1 cellular context compared by ENCODE assay signal in the genomic region with DNA sequence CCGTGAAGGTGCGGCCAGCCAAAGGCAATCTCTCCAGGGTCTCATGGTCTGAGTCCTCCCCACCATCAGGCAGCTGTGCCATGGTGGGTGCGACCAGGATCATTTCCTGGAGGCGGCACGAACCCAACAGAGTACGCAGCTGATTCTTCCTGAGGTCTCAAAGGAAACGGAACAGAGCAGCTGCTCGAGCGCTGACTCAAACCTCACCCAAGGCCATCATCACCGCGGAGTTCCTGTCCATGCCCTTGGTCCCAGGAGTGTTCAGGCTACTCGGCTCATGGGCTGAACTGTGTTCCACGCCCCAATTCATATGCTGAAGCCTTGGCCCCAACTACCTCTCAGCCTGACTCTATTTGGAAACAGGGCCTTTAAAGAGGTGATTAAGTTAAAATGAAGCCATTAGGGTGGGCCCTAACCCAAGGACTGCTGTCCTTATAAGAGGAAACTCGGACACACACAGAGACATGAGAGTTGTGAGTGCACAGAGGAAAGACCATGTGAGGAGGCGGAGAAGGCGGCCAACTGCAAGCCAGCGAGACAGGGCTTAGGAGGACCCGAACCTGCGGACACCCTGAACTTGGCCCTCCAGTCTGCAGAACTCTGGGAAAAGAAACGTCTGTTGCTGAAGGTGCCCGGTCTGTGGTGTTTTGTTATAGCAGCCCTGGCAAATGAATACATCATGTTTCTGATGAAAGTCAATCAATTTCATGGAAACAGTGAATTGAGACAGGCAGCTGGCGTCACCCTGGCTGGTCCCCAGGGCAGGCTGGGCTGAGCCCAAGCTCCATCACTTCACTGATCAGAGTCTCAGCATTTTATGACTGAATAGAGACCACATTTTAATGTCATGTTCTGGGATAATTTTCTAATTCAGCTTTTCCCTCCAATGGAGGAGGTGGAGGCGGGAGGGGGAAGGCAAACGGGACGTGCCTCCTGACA.
A peak's percentile ranks its signal among the peaks of the same experiment; 100 is the strongest.
TF ChIP-seq lines count a peak whose summit lies in the region.

No MANE protein-coding gene starts in this region.

TF ChIP-seq in HepG2, 621 proteins besides CTCF, POLR2A, EP300 and RAD21 (continued from another document and continues in another):
- no peak for TF ChIP-seq ZBTB40 (IDR thresholded peaks at IDR 0.05)
- peak; percentile 43; the same call in 1 of the 2 replicates for TF ChIP-seq ZBTB40 (CRISPR knock-in tag; IDR thresholded peaks at IDR 0.05)
- no peak for TF ChIP-seq ONECUT2 (CRISPR knock-in tag; IDR thresholded peaks at IDR 0.05)
- TF ChIP-seq KDM5B (CRISPR knock-in tag; IDR thresholded peaks at IDR 0.05; ENCODE audit: borderline replicate concordance) = no peak
- TF ChIP-seq RCOR2 (CRISPR knock-in tag; IDR thresholded peaks at IDR 0.05) = peak; percentile 82
- no peak for TF ChIP-seq HMGA1 (CRISPR knock-in tag; conservative IDR thresholded peaks at IDR 0.05)
- TF ChIP-seq GATAD2A (CRISPR knock-in tag; IDR thresholded peaks at IDR 0.05) = peak; percentile 84
- TF ChIP-seq FOXA3 (CRISPR knock-in tag; IDR thresholded peaks at IDR 0.05) = peak; percentile 57
- TF ChIP-seq ATF2 (CRISPR knock-in tag; IDR thresholded peaks at IDR 0.05) = 0 out of 2 replicates have a peak, but pooled peaks have one; percentile 16
- peak; percentile 89 for TF ChIP-seq FOSL2 (CRISPR knock-in tag; IDR thresholded peaks at IDR 0.05)
- TF ChIP-seq, protein P1, sequence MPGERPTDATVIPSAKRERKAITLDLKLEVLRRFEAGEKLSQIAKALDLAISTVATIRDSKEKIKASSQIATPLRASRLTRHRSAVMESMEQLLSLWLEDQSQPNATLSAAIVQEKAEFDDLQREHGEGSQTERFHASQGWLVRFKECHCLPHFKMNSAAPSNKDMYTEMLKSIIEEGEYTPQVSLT (CRISPR knock-in tag; IDR thresholded peaks at IDR 0.05; ENCODE audit: borderline replicate concordance, low read depth) = no peak
- no peak for TF ChIP-seq NFIC (IDR thresholded peaks at IDR 0.05; ENCODE audit: low read length)
- TF ChIP-seq, protein P2, sequence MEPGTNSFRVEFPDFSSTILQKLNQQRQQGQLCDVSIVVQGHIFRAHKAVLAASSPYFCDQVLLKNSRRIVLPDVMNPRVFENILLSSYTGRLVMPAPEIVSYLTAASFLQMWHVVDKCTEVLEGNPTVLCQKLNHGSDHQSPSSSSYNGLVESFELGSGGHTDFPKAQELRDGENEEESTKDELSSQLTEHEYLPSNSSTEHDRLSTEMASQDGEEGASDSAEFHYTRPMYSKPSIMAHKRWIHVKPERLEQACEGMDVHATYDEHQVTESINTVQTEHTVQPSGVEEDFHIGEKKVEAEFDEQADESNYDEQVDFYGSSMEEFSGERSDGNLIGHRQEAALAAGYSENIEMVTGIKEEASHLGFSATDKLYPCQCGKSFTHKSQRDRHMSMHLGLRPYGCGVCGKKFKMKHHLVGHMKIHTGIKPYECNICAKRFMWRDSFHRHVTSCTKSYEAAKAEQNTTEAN (CRISPR knock-in tag; conservative IDR thresholded peaks at IDR 0.05) = no peak
- TF ChIP-seq, protein P3, sequence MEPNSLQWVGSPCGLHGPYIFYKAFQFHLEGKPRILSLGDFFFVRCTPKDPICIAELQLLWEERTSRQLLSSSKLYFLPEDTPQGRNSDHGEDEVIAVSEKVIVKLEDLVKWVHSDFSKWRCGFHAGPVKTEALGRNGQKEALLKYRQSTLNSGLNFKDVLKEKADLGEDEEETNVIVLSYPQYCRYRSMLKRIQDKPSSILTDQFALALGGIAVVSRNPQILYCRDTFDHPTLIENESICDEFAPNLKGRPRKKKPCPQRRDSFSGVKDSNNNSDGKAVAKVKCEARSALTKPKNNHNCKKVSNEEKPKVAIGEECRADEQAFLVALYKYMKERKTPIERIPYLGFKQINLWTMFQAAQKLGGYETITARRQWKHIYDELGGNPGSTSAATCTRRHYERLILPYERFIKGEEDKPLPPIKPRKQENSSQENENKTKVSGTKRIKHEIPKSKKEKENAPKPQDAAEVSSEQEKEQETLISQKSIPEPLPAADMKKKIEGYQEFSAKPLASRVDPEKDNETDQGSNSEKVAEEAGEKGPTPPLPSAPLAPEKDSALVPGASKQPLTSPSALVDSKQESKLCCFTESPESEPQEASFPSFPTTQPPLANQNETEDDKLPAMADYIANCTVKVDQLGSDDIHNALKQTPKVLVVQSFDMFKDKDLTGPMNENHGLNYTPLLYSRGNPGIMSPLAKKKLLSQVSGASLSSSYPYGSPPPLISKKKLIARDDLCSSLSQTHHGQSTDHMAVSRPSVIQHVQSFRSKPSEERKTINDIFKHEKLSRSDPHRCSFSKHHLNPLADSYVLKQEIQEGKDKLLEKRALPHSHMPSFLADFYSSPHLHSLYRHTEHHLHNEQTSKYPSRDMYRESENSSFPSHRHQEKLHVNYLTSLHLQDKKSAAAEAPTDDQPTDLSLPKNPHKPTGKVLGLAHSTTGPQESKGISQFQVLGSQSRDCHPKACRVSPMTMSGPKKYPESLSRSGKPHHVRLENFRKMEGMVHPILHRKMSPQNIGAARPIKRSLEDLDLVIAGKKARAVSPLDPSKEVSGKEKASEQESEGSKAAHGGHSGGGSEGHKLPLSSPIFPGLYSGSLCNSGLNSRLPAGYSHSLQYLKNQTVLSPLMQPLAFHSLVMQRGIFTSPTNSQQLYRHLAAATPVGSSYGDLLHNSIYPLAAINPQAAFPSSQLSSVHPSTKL (CRISPR knock-in tag; IDR thresholded peaks at IDR 0.05) = peak; percentile 77
- no peak; the same call in 1 of the 2 replicates for TF ChIP-seq ZSCAN31 (CRISPR knock-in tag; IDR thresholded peaks at IDR 0.05; ENCODE audit: low read depth)
- TF ChIP-seq ZNF572 (CRISPR knock-in tag; IDR thresholded peaks at IDR 0.05) = no peak
- no peak for TF ChIP-seq RORA (CRISPR knock-in tag; IDR thresholded peaks at IDR 0.05)
- no peak for TF ChIP-seq RBAK (CRISPR knock-in tag; IDR thresholded peaks at IDR 0.05)
- TF ChIP-seq, protein P4, sequence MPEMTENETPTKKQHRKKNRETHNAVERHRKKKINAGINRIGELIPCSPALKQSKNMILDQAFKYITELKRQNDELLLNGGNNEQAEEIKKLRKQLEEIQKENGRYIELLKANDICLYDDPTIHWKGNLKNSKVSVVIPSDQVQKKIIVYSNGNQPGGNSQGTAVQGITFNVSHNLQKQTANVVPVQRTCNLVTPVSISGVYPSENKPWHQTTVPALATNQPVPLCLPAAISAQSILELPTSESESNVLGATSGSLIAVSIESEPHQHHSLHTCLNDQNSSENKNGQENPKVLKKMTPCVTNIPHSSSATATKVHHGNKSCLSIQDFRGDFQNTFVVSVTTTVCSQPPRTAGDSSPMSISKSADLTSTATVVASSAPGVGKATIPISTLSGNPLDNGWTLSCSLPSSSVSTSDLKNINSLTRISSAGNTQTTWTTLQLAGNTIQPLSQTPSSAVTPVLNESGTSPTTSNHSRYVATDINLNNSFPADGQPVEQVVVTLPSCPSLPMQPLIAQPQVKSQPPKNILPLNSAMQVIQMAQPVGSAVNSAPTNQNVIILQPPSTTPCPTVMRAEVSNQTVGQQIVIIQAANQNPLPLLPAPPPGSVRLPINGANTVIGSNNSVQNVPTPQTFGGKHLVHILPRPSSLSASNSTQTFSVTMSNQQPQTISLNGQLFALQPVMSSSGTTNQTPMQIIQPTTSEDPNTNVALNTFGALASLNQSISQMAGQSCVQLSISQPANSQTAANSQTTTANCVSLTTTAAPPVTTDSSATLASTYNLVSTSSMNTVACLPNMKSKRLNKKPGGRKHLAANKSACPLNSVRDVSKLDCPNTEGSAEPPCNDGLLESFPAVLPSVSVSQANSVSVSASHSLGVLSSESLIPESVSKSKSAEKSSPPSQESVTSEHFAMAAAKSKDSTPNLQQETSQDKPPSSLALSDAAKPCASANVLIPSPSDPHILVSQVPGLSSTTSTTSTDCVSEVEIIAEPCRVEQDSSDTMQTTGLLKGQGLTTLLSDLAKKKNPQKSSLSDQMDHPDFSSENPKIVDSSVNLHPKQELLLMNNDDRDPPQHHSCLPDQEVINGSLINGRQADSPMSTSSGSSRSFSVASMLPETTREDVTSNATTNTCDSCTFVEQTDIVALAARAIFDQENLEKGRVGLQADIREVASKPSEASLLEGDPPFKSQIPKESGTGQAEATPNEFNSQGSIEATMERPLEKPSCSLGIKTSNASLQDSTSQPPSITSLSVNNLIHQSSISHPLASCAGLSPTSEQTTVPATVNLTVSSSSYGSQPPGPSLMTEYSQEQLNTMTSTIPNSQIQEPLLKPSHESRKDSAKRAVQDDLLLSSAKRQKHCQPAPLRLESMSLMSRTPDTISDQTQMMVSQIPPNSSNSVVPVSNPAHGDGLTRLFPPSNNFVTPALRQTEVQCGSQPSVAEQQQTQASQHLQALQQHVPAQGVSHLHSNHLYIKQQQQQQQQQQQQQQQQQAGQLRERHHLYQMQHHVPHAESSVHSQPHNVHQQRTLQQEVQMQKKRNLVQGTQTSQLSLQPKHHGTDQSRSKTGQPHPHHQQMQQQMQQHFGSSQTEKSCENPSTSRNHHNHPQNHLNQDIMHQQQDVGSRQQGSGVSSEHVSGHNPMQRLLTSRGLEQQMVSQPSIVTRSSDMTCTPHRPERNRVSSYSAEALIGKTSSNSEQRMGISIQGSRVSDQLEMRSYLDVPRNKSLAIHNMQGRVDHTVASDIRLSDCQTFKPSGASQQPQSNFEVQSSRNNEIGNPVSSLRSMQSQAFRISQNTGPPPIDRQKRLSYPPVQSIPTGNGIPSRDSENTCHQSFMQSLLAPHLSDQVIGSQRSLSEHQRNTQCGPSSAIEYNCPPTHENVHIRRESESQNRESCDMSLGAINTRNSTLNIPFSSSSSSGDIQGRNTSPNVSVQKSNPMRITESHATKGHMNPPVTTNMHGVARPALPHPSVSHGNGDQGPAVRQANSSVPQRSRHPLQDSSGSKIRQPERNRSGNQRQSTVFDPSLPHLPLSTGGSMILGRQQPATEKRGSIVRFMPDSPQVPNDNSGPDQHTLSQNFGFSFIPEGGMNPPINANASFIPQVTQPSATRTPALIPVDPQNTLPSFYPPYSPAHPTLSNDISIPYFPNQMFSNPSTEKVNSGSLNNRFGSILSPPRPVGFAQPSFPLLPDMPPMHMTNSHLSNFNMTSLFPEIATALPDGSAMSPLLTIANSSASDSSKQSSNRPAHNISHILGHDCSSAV (CRISPR knock-in tag; IDR thresholded peaks at IDR 0.05; ENCODE audit: borderline replicate concordance) = no peak
